8 cellular contexts compared by ENCODE assay signal in genomic region chrX:24054182-24055042, GRCh38. TPM values are rescaled to one million over a fixed set of nuclear protein-coding genes. Genes with fewer than 3 reads are reported as not detected.
DNase-seq lines count a peak whose midpoint lies in the region; ATAC-seq, FAIRE-seq and TF ChIP-seq lines count a peak whose summit lies in the region.

EIF2S3 (plus strand) TSS chrX:24054956; CDS start chrX:24054969, 13 bp downstream.

- no peaks in the 10 kb centered on the region for H3K4me1 ChIP-seq in IMR-90 (ENCODE audit: control insufficient read depth, insufficient read depth, low read length)
- peaks cover 11% of the 10 kb centered on the region for H3K4me1 ChIP-seq in OCI-LY7 (ENCODE audit: insufficient read depth, low read length, poor library complexity, severe bottlenecking)
- peaks cover 5% of the 10 kb centered on the region for H3K4me1 ChIP-seq in endothelial cell of umbilical vein (ENCODE audit: control insufficient read depth, extremely low read depth, insufficient read depth, low read length)

- H3K79me2 ChIP-seq in OCI-LY7 (ENCODE audit: insufficient read depth, low read depth, low read length) (peaks cover 9% of the 10 kb centered on the region; the same call in 1 of the 2 replicates), endothelial cell of umbilical vein (ENCODE audit: control insufficient read depth, insufficient read depth, low read length) (peaks cover 14% of the 10 kb centered on the region)

- FAIRE-seq in endothelial cell of umbilical vein (lab: Jason Lieb, UNC), result peak; percentile 85

- peak; percentile 34 for TF ChIP-seq RAD21 in IMR-90 (IDR thresholded peaks at IDR 0.05; ENCODE audit: low read length)

- peak; percentile 97 for DNase-seq in DMS114 treated with DMSO at 0.1 percent for 48 hours (lab: John Stamatoyannopoulos, UW; ENCODE audit: unreplicated experiment)
- DNase-seq in IMR-90, result peak; percentile 98
- DNase-seq in OCI-LY7 (ENCODE audit: low spot score), result peak; percentile 94
- peak; percentile 86 for DNase-seq in activated CD8-positive, alpha-beta memory T cell treated with anti-CD3 and anti-CD28 coated beads, Interleukin-2, amount 50 U/mL, for 48 hours
- DNase-seq in endothelial cell of umbilical vein (ENCODE audit: low read depth, low spot score), result peak; percentile 95
- peak; percentile 76 for DNase-seq in middle frontal gyrus (ENCODE audit: extremely low spot score, low spot score)
- peak; percentile 65 to 78 for DNase-seq in stimulated activated CD8-positive, alpha-beta memory T cell treated with anti-CD3 and anti-CD28 coated beads, Interleukin-2, amount 100 ng/mL, for 48 hours (ENCODE audit: low read depth in 2 of 2)

- H4K91ac ChIP-seq in IMR-90 (ENCODE audit: insufficient read depth, low read depth, low read length), result peak within 1 kb of the TSS; percentile 100

- peak within 1 kb of the TSS; percentile 99; the same call in 2 of the 3 replicates for H2BK15ac ChIP-seq in IMR-90 (ENCODE audit: low read depth, low read length)

- CTCF ChIA-PET in IMR-90 (lab: Yijun Ruan, JAX), result interaction anchor here (0.6 to 1.7 kb wide), 8 partner anchors 12 to 391 kb away, joined by 3 to 12 read pairs (median 6); partner anchors contain the start of genes APOO, CXorf58 and KLHL15
- CTCF ChIA-PET in OCI-LY7 (lab: Charles Lee; ENCODE audit: unreplicated experiment), result interaction anchor here (0.6 to 1.5 kb wide), 3 partner anchors 28 to 188 kb away, joined by 3 to 9 read pairs (median 3); partner anchors contain the start of gene KLHL15
- CTCF ChIA-PET in endothelial cell of umbilical vein (lab: Charles Lee), result interaction anchor here (0.6 to 3.4 kb wide), 25 partner anchors 11 to 387 kb away, joined by 3 to 41 read pairs (median 3); partner anchors contain the start of genes ACOT9, APOO, CXorf58 and KLHL15

- H3K36me3 ChIP-seq in IMR-90 (ENCODE audit: control insufficient read depth, insufficient read depth, low read length), result peaks cover 6% of the 10 kb centered on the region; the same call in 1 of the 2 replicates
- peaks cover 22% of the 10 kb centered on the region for H3K36me3 ChIP-seq in OCI-LY7 (ENCODE audit: insufficient read depth, low read length)
- peaks cover 0 to 3% of the 10 kb centered on the region in 2 experiments for H3K36me3 ChIP-seq in endothelial cell of umbilical vein (ENCODE audit: control insufficient read depth in 2 of 2, extremely low read depth in 1 of 2, insufficient read depth in 2 of 2, low read length in 2 of 2)

- H3K4me2 ChIP-seq in IMR-90 (ENCODE audit: low read depth, low read length), result peak within 1 kb of the TSS; percentile 78
- peak within 1 kb of the TSS; percentile 91 for H3K4me2 ChIP-seq in OCI-LY7 (ENCODE audit: low read length)
- H3K4me2 ChIP-seq in endothelial cell of umbilical vein (ENCODE audit: insufficient read depth, low read length), result peak within 1 kb of the TSS; percentile 98

- H3K18ac ChIP-seq in IMR-90 (ENCODE audit: low read depth, low read length), result peak within 1 kb of the TSS; percentile 93

- H2AK9ac ChIP-seq in IMR-90 (replicated peaks; ENCODE audit: low read depth, low read length, poor library complexity), result peak within 1 kb of the TSS; percentile 81

- dilution Hi-C loops in IMR-90 (cut with HindIII; ENCODE audit: low sequenced_read_pairs, unreplicated experiment) (no loop called here), endothelial cell of umbilical vein (cut with MboI; ENCODE audit: extremely low pct_ligation_motif_present, low sequenced_read_pairs) (no loop called here)

- peak within 1 kb of the TSS; percentile 96; the same call in 1 of the 2 replicates for H3K9ac ChIP-seq in IMR-90 (ENCODE audit: low read depth, low read length)
- peak within 1 kb of the TSS; percentile 74 for H3K9ac ChIP-seq in endothelial cell of umbilical vein (replicated peaks; ENCODE audit: extremely low read depth, insufficient read depth, low read length)

- H2AK5ac ChIP-seq in IMR-90 (ENCODE audit: low read depth, low read length), result peak within 1 kb of the TSS; percentile 84

- H3K4me3 ChIP-seq in IMR-90 (ENCODE audit: insufficient read depth, low read depth, low read length) (peak within 1 kb of the TSS; percentile 78), OCI-LY7 (ENCODE audit: low read depth, low read length, poor library complexity, severe bottlenecking) (no peak within 1 kb of the TSS), endothelial cell of umbilical vein (replicated peaks in 1 of 3; ENCODE audit: insufficient read depth in 1 of 3, low read depth in 1 of 3, low read length in 3 of 3) (peak within 1 kb of the TSS in 2 of 3 experiments; percentile 49 to 85)

- H3K4ac ChIP-seq in IMR-90 (ENCODE audit: low read depth, low read length), result peak within 1 kb of the TSS; percentile 97

- H3K79me1 ChIP-seq in IMR-90 (ENCODE audit: low read depth in 1 of 2, low read length in 2 of 2), result peaks cover 3 to 10% of the 10 kb centered on the region in 2 experiments; a peak in 1 of 4 replicates

- no peaks in the 10 kb centered on the region for H3K9me2 ChIP-seq in OCI-LY7 (ENCODE audit: insufficient read depth, low read length)

- H3K9me1 ChIP-seq in IMR-90 (ENCODE audit: insufficient read depth, low read length), result no peaks in the 10 kb centered on the region
- H3K9me1 ChIP-seq in endothelial cell of umbilical vein (replicated peaks; ENCODE audit: control insufficient read depth, extremely low read depth, insufficient read depth, low read length), result no peaks in the 10 kb centered on the region

- H2BK120ac ChIP-seq in IMR-90 (ENCODE audit: low read depth, low read length), result peak within 1 kb of the TSS; percentile 92

- no peaks in the 10 kb centered on the region for H3K27me3 ChIP-seq in IMR-90 (ENCODE audit: control insufficient read depth, insufficient read depth, low read length)
- no peaks in the 10 kb centered on the region for H3K27me3 ChIP-seq in endothelial cell of umbilical vein (ENCODE audit: control insufficient read depth in 2 of 2, insufficient read depth in 2 of 2, low read length in 2 of 2)

- peak within 1 kb of the TSS; percentile 82 for H4K5ac ChIP-seq in IMR-90 (ENCODE audit: low read depth, low read length)

- peak within 1 kb of the TSS; percentile 98 for H3K14ac ChIP-seq in IMR-90 (replicated peaks; ENCODE audit: low read depth, low read length)

- peak within 1 kb of the TSS; percentile 95 for H3K56ac ChIP-seq in IMR-90 (ENCODE audit: extremely low read depth, insufficient read depth, low read length)

- in situ Hi-C loops in IMR-90 (cut with MboI; ENCODE audit: low sequenced_read_pairs), result loop anchor here (25.0 kb wide), 1 partner anchor 342 kb away; no protein-coding TSS in a partner anchor

- H3K9me3 ChIP-seq in IMR-90 (ENCODE audit: control insufficient read depth, insufficient read depth, low read length) (no peaks in the 10 kb centered on the region), OCI-LY7 (ENCODE audit: low read length) (no peaks in the 10 kb centered on the region), endothelial cell of umbilical vein (replicated peaks; ENCODE audit: control insufficient read depth, insufficient read depth, low read length) (no peaks in the 10 kb centered on the region)

- H3K27ac ChIP-seq in IMR-90 (ENCODE audit: insufficient read depth, low read length), result peak within 1 kb of the TSS; percentile 96
- no peak within 1 kb of the TSS for H3K27ac ChIP-seq in OCI-LY7 (ENCODE audit: low read depth, low read length, poor library complexity, severe bottlenecking)
- peak within 1 kb of the TSS; percentile 79 for H3K27ac ChIP-seq in endothelial cell of umbilical vein (ENCODE audit: insufficient read depth, low read depth, low read length)

- H4K20me1 ChIP-seq in IMR-90 (ENCODE audit: insufficient read depth, low read length) (peaks cover 6% of the 10 kb centered on the region), OCI-LY7 (ENCODE audit: insufficient read depth, low read length) (peaks cover 6% of the 10 kb centered on the region), endothelial cell of umbilical vein (replicated peaks; ENCODE audit: control insufficient read depth, extremely low read depth, insufficient read depth, low read length) (no peaks in the 10 kb centered on the region)

- TF ChIP-seq CTCF in IMR-90 (conservative IDR thresholded peaks at IDR 0.05; ENCODE audit: low read depth, low read length) (peak; percentile 73), OCI-LY7 (conservative IDR thresholded peaks at IDR 0.05; ENCODE audit: low read length) (peak; percentile 79), endothelial cell of umbilical vein (IDR thresholded peaks at IDR 0.05; ENCODE audit: extremely low read depth in 1 of 2, insufficient read depth in 1 of 2, low read depth in 1 of 2, low read length in 2 of 2) (peak; percentile 53 to 68)

- 8% methylated on average over 6 of the region's 57 CpGs; no CpG with 5 or more reads in 1 of the 2 experiments for WGBS in IMR-90 (ENCODE audit: extremely low coverage in 2 of 2, insufficient read length in 1 of 2), 2 experiments

- H3K23ac ChIP-seq in IMR-90 (ENCODE audit: low read depth, low read length), result peak within 1 kb of the TSS; percentile 94

- H2BK5ac ChIP-seq in IMR-90 (ENCODE audit: low read depth, low read length, poor library complexity, severe bottlenecking), result peak within 1 kb of the TSS; percentile 96

- H4K8ac ChIP-seq in IMR-90 (ENCODE audit: low read depth in 2 of 2, low read length in 2 of 2), result peak within 1 kb of the TSS; percentile 87 to 100

- H2AFZ ChIP-seq in IMR-90 (replicated peaks; ENCODE audit: low read length, poor library complexity), result peak within 1 kb of the TSS; percentile 96
- peak within 1 kb of the TSS; percentile 82; the same call in 1 of the 2 replicates for H2AFZ ChIP-seq in OCI-LY7 (ENCODE audit: low read length)
- peak within 1 kb of the TSS; percentile 38 for H2AFZ ChIP-seq in endothelial cell of umbilical vein (ENCODE audit: low read depth, low read length)

- POLR2A ChIA-PET in IMR-90 (lab: Charles Lee; ENCODE audit: unreplicated experiment) (interaction anchor here (0.6 to 1.5 kb wide), 3 partner anchors 11 to 99 kb away, joined by 4 to 13 read pairs (median 6); no protein-coding TSS in a partner anchor), OCI-LY7 (lab: Charles Lee) (interaction anchor here (0.5 to 3.5 kb wide), 18 partner anchors 10 to 275 kb away, joined by 3 to 26 read pairs (median 4); partner anchors contain the start of genes KLHL15 and SAT1), endothelial cell of umbilical vein (lab: Charles Lee) (interaction anchor here (0.6 to 2.8 kb wide), 8 partner anchors 11 to 271 kb away, joined by 3 to 14 read pairs (median 5); partner anchors contain the start of gene SAT1)

- no TSS peak for BruUV-seq in IMR-90 (replicated peaks; lab: Mats Ljungman, UMichigan)
- no TSS peak for BruUV-seq in OCI-LY7 (replicated peaks; lab: Mats Ljungman, UMichigan)
- TSS peak; percentile 83 for BruUV-seq in endothelial cell of umbilical vein (replicated peaks; lab: Mats Ljungman, UMichigan)

- TF ChIP-seq POLR2A in IMR-90 (IDR thresholded peaks at IDR 0.05; ENCODE audit: low read depth, low read length) (peak; percentile 88), endothelial cell of umbilical vein (IDR thresholded peaks at IDR 0.05; ENCODE audit: low read depth, low read length) (peak; percentile 66)

- ATAC-seq in GM21528 (IDR thresholded peaks at IDR 0.05; ENCODE audit: low FRiP score, unreplicated experiment), result peak; percentile 95
- ATAC-seq in IMR-90 (ENCODE audit: low read depth), result peak; percentile 93

- H2BK20ac ChIP-seq in IMR-90 (ENCODE audit: low read depth, low read length), result peak within 1 kb of the TSS; percentile 73

- intact Hi-C loops in IMR-90 (cut with micrococcal nuclease) (loop anchor here (1.0 to 10.0 kb wide), 5 partner anchors 29 to 360 kb away; partner anchors contain the start of genes CXorf58 and SAT1), OCI-LY7 (cut with micrococcal nuclease; ENCODE audit: unreplicated experiment) (loop anchor here (1.0 to 2.0 kb wide), 3 partner anchors 29 to 272 kb away; partner anchors contain the start of genes CXorf58 and SAT1), endothelial cell of umbilical vein (cut with micrococcal nuclease) (loop anchor here (1.0 to 10.0 kb wide), 5 partner anchors 29 to 360 kb away; partner anchors contain the start of genes ACOT9, CXorf58 and SAT1)

RNA-seq across cellular contexts. Expression of gene EIF2S3, which starts in this region (rescaled TPM):
- total RNA-seq in IMR-90 (2012; rRNA removed) (416 and 419 TPM in 2 replicates), OCI-LY7 (2022) (405 and 440 TPM in 2 replicates), endothelial cell of umbilical vein (152 and 161 TPM in 2 replicates)
- polyA plus RNA-seq in IMR-90 (2012; rRNA removed) (71.8 and 97.9 TPM in 2 replicates), endothelial cell of umbilical vein (33.9 and 35.8 TPM in 2 replicates)
- polyA plus RNA-seq in IMR-90 (2012; cell fraction: cytosol; rRNA removed), result 25.4 and 26.6 TPM in 2 replicates
- polyA plus RNA-seq in IMR-90 (2012; cell fraction: nucleus; rRNA removed; ENCODE audit: low replicate concordance), result 23.5 and 133 TPM in 2 replicates
- total RNA-seq in OCI-LY7 (2014; rRNA removed; shearing (Covaris generic)), result 231 and 243 TPM in 2 replicates
- polyA plus RNA-seq in endothelial cell of umbilical vein (2011; cell fraction: cytosol; rRNA removed), result 58.3 and 59.1 TPM in 2 replicates
- polyA plus RNA-seq in endothelial cell of umbilical vein (2011; cell fraction: nucleus; rRNA removed), result 86.5 and 120 TPM in 2 replicates
- polyA plus RNA-seq in endothelial cell of umbilical vein (2012), result 120 and 137 TPM in 2 replicates
- polyA minus RNA-seq in endothelial cell of umbilical vein, result 100 and 108 TPM in 2 replicates
- 1,013 TPM for polyA minus RNA-seq in endothelial cell of umbilical vein (2011; cell fraction: cytosol; rRNA and poly(A)+ RNA removed)
- 37.7 and 67.4 TPM in 2 replicates for polyA minus RNA-seq in endothelial cell of umbilical vein (2011; cell fraction: nucleus; rRNA and poly(A)+ RNA removed)

Comparison
In these comparisons a context has a peak if more than half of its experiments do, and no peak if none do; other contexts are left out.
1. H2AFZ ChIP-seq: peak in every context shown above with its lines; median percentile 96 in IMR-90; 82 in OCI-LY7; 38 in endothelial cell of umbilical vein.